ENCODE assay signal across 24 cellular contexts in genomic region chr6:155787168-155787567, GRCh38.
"Had no signal": no experiment of that assay in that cellular context is flagged by ENCODE, and none has a peak within 500 bp of the region (broad histone marks: within the 10 kb centered on the region; RNA-seq: fewer than 3 reads in every experiment).

No MANE protein-coding gene starts in this region.

- DNase-seq: activated CD4-positive, alpha-beta T cell treated with anti-CD3 and anti-CD28 coated beads, Interleukin-2, amount 10 ng/mL, durations not matched to agents 7 days and 5 days; activated CD4-positive, CD25-positive, alpha-beta regulatory T cell treated with anti-CD3 and anti-CD28 coated beads, Interleukin-2, amount 50 U/mL, for 72 hours; activated CD8-positive, alpha-beta memory T cell treated with anti-CD3 and anti-CD28 coated beads, Interleukin-2, amount 10 ng/mL, durations not matched to agents 7 days and 5 days; activated CD8-positive, alpha-beta T cell treated with anti-CD3 and anti-CD28 coated beads for 36 hours; activated effector memory CD4-positive, alpha-beta T cell treated with anti-CD3 and anti-CD28 coated beads, Interleukin-2, amount 50 U/mL, for 16 hours; activated naive CD4-positive, alpha-beta T cell treated with anti-CD3 and anti-CD28 coated beads, Interleukin-2, amount 50 U/mL, for 16 hours; activated naive CD8-positive, alpha-beta T cell treated with anti-CD3 and anti-CD28 coated beads, Interleukin-2, amount 50 U/mL, for 24 hours; activated T-cell treated with anti-CD3 and anti-CD28 coated beads for 4 hours; anterior cingulate cortex; body of pancreas; heart left ventricle; kidney; natural killer cell; ovary; stimulated activated CD4-positive, alpha-beta T cell treated with anti-CD3 and anti-CD28 coated beads, Interleukin-4, amount 100 ng/mL, for 24 hours; stimulated activated naive CD8-positive, alpha-beta T cell treated with anti-CD3 and anti-CD28 coated beads, Interleukin-15, Interleukin-2, amounts not matched to agents 100 U/mL and 50 U/mL, for 24 hours; upper lobe of right lung had no signal

- H3K4me1 ChIP-seq: body of pancreas, left lung, prostate gland, upper lobe of right lung had no signal

- H3K27me3 ChIP-seq: body of pancreas, cardiac muscle cell, heart left ventricle, left lung, ovary, upper lobe of right lung had no signal

- H3K9me3 ChIP-seq: body of pancreas, heart left ventricle, left lung, ovary, prostate gland, upper lobe of right lung had no signal

- H3K4me3 ChIP-seq: body of pancreas, cardiac muscle cell, heart left ventricle, left lung, lung, ovary, prostate gland, upper lobe of right lung had no signal

- FAIRE-seq: kidney, TTC549 had no signal

- H3K36me3 ChIP-seq: cardiac muscle cell, heart left ventricle, left lung, ovary, prostate gland, upper lobe of right lung, WERI-Rb-1 had no signal

- ATAC-seq: activated CD8-positive, alpha-beta memory T cell treated with anti-CD3 and anti-CD28 coated beads, Interleukin-2, amount 10 ng/mL, durations not matched to agents 7 days and 5 days; activated CD8-positive, alpha-beta T cell treated with anti-CD3 and anti-CD28 coated beads for 36 hours; activated naive CD8-positive, alpha-beta T cell treated with anti-CD3 and anti-CD28 coated beads, Interleukin-2, amount 50 U/mL, for 24 hours; body of pancreas; heart left ventricle; left lung; natural killer cell; stimulated activated naive CD8-positive, alpha-beta T cell treated with anti-CD3 and anti-CD28 coated beads, Interleukin-15, Interleukin-2, amounts not matched to agents 100 U/mL and 50 U/mL, for 24 hours; upper lobe of right lung had no signal

- H3K27ac ChIP-seq: body of pancreas, cardiac muscle cell, epithelial cell of prostate, heart left ventricle, left lung, ovary, prostate gland, upper lobe of right lung, WERI-Rb-1 had no signal
